In the genomic region with DNA sequence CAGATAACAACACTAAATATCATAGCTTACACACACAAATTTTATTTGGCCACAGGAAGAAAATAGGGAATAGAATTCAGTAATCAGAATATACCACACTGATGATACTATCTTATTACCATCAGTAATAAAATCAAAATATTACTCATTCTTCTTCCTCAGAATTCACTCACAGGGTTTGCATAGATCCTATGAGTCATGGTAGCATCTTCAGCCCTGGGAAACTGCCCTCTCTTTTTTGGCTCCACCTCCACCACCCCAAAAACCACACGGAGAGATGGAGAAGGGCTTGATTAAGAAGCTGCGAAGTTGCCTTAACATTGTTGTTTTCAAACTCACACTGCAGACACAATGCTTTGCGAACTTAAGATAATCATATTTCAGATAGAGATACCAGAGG, we compare ENCODE assay signal across 1 cellular context.
TF ChIP-seq lines count a peak whose summit lies in the region.

No MANE protein-coding gene starts in this region.

TF ChIP-seq in H1, 55 proteins besides CTCF, POLR2A, EP300 and RAD21 (continued from another document):
- TF ChIP-seq, protein P1, sequence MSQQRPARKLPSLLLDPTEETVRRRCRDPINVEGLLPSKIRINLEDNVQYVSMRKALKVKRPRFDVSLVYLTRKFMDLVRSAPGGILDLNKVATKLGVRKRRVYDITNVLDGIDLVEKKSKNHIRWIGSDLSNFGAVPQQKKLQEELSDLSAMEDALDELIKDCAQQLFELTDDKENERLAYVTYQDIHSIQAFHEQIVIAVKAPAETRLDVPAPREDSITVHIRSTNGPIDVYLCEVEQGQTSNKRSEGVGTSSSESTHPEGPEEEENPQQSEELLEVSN (IDR thresholded peaks at IDR 0.05) = no peak
- TF ChIP-seq JUND (IDR thresholded peaks at IDR 0.05; ENCODE audit: low read length) (no peak), YY1 (IDR thresholded peaks at IDR 0.05; ENCODE audit: low read depth, low read length) (no peak), SIRT6 (IDR thresholded peaks at IDR 0.05; ENCODE audit: low read length) (no peak), RFX5 (IDR thresholded peaks at IDR 0.05; ENCODE audit: borderline replicate concordance, low read depth, low read length) (no peak), ZNF274 (IDR thresholded peaks at IDR 0.05; ENCODE audit: borderline replicate concordance, extremely low read depth, low read length) (no peak), NANOG (IDR thresholded peaks at IDR 0.05; ENCODE audit: insufficient read depth, low read depth, low read length, poor library complexity, severe bottlenecking) (no peak)
- TF ChIP-seq, protein P2, sequence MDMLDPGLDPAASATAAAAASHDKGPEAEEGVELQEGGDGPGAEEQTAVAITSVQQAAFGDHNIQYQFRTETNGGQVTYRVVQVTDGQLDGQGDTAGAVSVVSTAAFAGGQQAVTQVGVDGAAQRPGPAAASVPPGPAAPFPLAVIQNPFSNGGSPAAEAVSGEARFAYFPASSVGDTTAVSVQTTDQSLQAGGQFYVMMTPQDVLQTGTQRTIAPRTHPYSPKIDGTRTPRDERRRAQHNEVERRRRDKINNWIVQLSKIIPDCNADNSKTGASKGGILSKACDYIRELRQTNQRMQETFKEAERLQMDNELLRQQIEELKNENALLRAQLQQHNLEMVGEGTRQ (IDR thresholded peaks at IDR 0.05; ENCODE audit: low read length) = no peak
TF ChIP-seq in H1: peak in this region for 0.
